Comparison of ENCODE assay signal across 9 cellular contexts in genomic region chr19:18438331-18439024, GRCh38. TPM values are rescaled to one million over a fixed set of nuclear protein-coding genes. Genes with fewer than 3 reads are reported as not detected.
DNase-seq lines count a peak whose midpoint lies in the region; ATAC-seq, FAIRE-seq and TF ChIP-seq lines count a peak whose summit lies in the region.
"Had no signal": no experiment of that assay in that cellular context is flagged by ENCODE, and none has a peak within 500 bp of the region (broad histone marks: within the 10 kb centered on the region; RNA-seq: fewer than 3 reads in every experiment).

No MANE protein-coding gene starts in this region.

- H3K4me1 ChIP-seq in SJCRH30 (peaks cover 31% of the 10 kb centered on the region), trophoblast cell (ENCODE audit: control insufficient read depth in 1 of 2, insufficient read depth in 2 of 2, low read length in 2 of 2) (peaks cover 33 to 55% of the 10 kb centered on the region in 2 experiments)

- peaks cover 14% of the 10 kb centered on the region for H3K79me2 ChIP-seq in trophoblast cell (ENCODE audit: control insufficient read depth, insufficient read depth, low read length, poor library complexity)

- intact Hi-C loops in Calu3 (cut with micrococcal nuclease; ENCODE audit: unreplicated experiment): no loop called here

- peak overlapping the region; percentile 33 for H3K27ac Mint-ChIP-seq in Calu3 (ENCODE audit: unreplicated experiment)

- no peaks in the 10 kb centered on the region for H3K9me3 ChIP-seq in SJCRH30 (replicated peaks)
- peaks cover 2% of the 10 kb centered on the region for H3K9me3 ChIP-seq in trophoblast cell (ENCODE audit: insufficient read depth, low read depth, low read length)

- peak overlapping the region; percentile 84 for H3K14ac ChIP-seq in trophoblast cell (ENCODE audit: low read length)

- H3K4me3 Mint-ChIP-seq in Calu3 (ENCODE audit: low read depth, unreplicated experiment): peak overlapping the region; percentile 72

- peak overlapping the region; percentile 96 for H4K8ac ChIP-seq in trophoblast cell (ENCODE audit: low read depth, low read length)

- peaks cover 25% of the 10 kb centered on the region for H3K4me1 Mint-ChIP-seq in Calu3 (ENCODE audit: low read depth, unreplicated experiment)

- H3K4me3 ChIP-seq in SJCRH30 (peak overlapping the region; percentile 45), fibroblast of villous mesenchyme (ENCODE audit: low read depth, low read length) (peak overlapping the region; percentile 81), trophoblast cell (ENCODE audit: low read depth, low read length) (peak overlapping the region; percentile 58)

- WGBS in trophoblast cell (ENCODE audit: extremely low coverage, insufficient coverage, insufficient read length): no CpG with 5 or more reads among the region's 24 CpGs

- TF ChIP-seq CTCF in Calu3 (IDR thresholded peaks at IDR 0.05; ENCODE audit: unreplicated experiment): no peak
- no peak for TF ChIP-seq CTCF in fibroblast of villous mesenchyme (IDR thresholded peaks at IDR 0.05; ENCODE audit: insufficient read depth, low read depth, low read length)

- H3K36me3 ChIP-seq in SJCRH30 (no peaks in the 10 kb centered on the region), trophoblast cell (ENCODE audit: control insufficient read depth in 1 of 2, insufficient read depth in 2 of 2, low read length in 2 of 2) (peaks cover 25 to 26% of the 10 kb centered on the region in 2 experiments)

- no peak for TF ChIP-seq POLR2A in GM12892 (IDR thresholded peaks at IDR 0.05; ENCODE audit: low read depth, low read length)

- peak overlapping the region; percentile 87 for H3K4ac ChIP-seq in trophoblast cell (ENCODE audit: low read depth, low read length)

- H3K36me3 Mint-ChIP-seq in Calu3 (ENCODE audit: insufficient read depth, unreplicated experiment): peaks cover 61% of the 10 kb centered on the region

- peak overlapping the region; percentile 98 for H2BK120ac ChIP-seq in trophoblast cell (ENCODE audit: insufficient read depth, low read length, poor library complexity)

- no peak for FAIRE-seq in GM12892 (lab: Jason Lieb, UNC)

- H4K91ac ChIP-seq in trophoblast cell (ENCODE audit: low read depth, low read length): peak overlapping the region; percentile 99

- peak overlapping the region; percentile 98 for H3K18ac ChIP-seq in trophoblast cell (ENCODE audit: low read length)

- H3K9ac ChIP-seq in trophoblast cell (ENCODE audit: low read length): peak overlapping the region; percentile 26

- CTCF ChIA-PET in Calu3 (lab: Charles Lee): no interaction called here

- peaks cover 2% of the 10 kb centered on the region for H3K9me3 Mint-ChIP-seq in Calu3 (ENCODE audit: low read depth, unreplicated experiment)

- peak overlapping the region; percentile 97 for H2AK5ac ChIP-seq in trophoblast cell (ENCODE audit: low read length)

- H3K23ac ChIP-seq in trophoblast cell (ENCODE audit: low read length): no peak overlapping the region

- H2BK12ac ChIP-seq in trophoblast cell (ENCODE audit: low read length): peak overlapping the region; percentile 63

- H3K27ac ChIP-seq in SJCRH30 (no peak overlapping the region), trophoblast cell (ENCODE audit: low read depth, low read length) (peak overlapping the region; percentile 97)

- H3K27me3 ChIP-seq in SJCRH30 (no peaks in the 10 kb centered on the region), trophoblast cell (ENCODE audit: insufficient read depth, low read length) (no peaks in the 10 kb centered on the region)

- BruUV-seq in Calu3 (replicated peaks; lab: Mats Ljungman, UMichigan): no TSS peak

- ATAC-seq in GM18868 (IDR thresholded peaks at IDR 0.05; ENCODE audit: unreplicated experiment) (no peak), GM19395 (IDR thresholded peaks at IDR 0.05; ENCODE audit: unreplicated experiment) (no peak), HG02571 (IDR thresholded peaks at IDR 0.05; ENCODE audit: unreplicated experiment) (no peak)

- H2BK5ac ChIP-seq in trophoblast cell (ENCODE audit: low read depth, low read length, poor library complexity): peak overlapping the region; percentile 96

- H3K79me1 ChIP-seq in trophoblast cell (ENCODE audit: low read length): peaks cover 32% of the 10 kb centered on the region

- H3K4me2 ChIP-seq in trophoblast cell (ENCODE audit: low read length): peak overlapping the region; percentile 59

- DNase-seq in Calu3: peak; percentile 40
- DNase-seq in SJCRH30: peak; percentile 54
- peak; percentile 94 for DNase-seq in fibroblast of villous mesenchyme (ENCODE audit: low read depth)
- DNase-seq in trophoblast cell: peak; percentile 53 to 54
- no peak for DNase-seq in GM12892 (ENCODE audit: insufficient read length)
- DNase-seq: NCI-H1436 treated with DMSO at 0.1 percent for 48 hours had no signal

- no peaks in the 10 kb centered on the region for H3K27me3 Mint-ChIP-seq in Calu3 (ENCODE audit: unreplicated experiment)

- peak overlapping the region; percentile 85 for H2AFZ ChIP-seq in trophoblast cell (ENCODE audit: insufficient read depth, low read length, poor library complexity)

- H4K12ac ChIP-seq in trophoblast cell (ENCODE audit: low read depth, low read length): peak overlapping the region; percentile 49

RNA-seq across cellular contexts. Expression of gene ISYNA1, which starts 0.5 kb away (rescaled TPM):
- 94.9 and 114 TPM in 2 replicates for total RNA-seq in Calu3 (2022)
- 7.4 and 7.5 TPM in 2 replicates for total RNA-seq in SJCRH30 (2014; rRNA removed; shearing (Covaris generic))
- 25.4 and 48.4 TPM in 2 replicates for total RNA-seq in fibroblast of villous mesenchyme
- 476 and 488 TPM in 2 replicates for polyA plus RNA-seq in trophoblast cell (2013)
- 9.3 TPM for polyA plus RNA-seq in GM12892 (2012; ENCODE audit: missing spikeins)

RNA-seq across cellular contexts. Expression of gene SSBP4, which starts 19.3 kb away (rescaled TPM):
- total RNA-seq in Calu3 (2022): 38.8 and 51.5 TPM in 2 replicates
- total RNA-seq in SJCRH30 (2014; rRNA removed; shearing (Covaris generic)): 63.0 and 73.0 TPM in 2 replicates
- total RNA-seq in fibroblast of villous mesenchyme: 56.1 and 73.4 TPM in 2 replicates
- 51.1 and 52.0 TPM in 2 replicates for polyA plus RNA-seq in trophoblast cell (2013)
- 24.2 TPM for polyA plus RNA-seq in GM12892 (2012; ENCODE audit: missing spikeins)

RNA-seq across cellular contexts. Expression of gene LRRC25, which starts 41.1 kb away (rescaled TPM):
- total RNA-seq in Calu3 (2022) (not detected in 2 replicates), fibroblast of villous mesenchyme (under 0.01 TPM in 1 of 2 replicates, not detected in the other)
- total RNA-seq in SJCRH30 (2014; rRNA removed; shearing (Covaris generic)): not detected in 2 replicates
- polyA plus RNA-seq in trophoblast cell (2013): not detected in 2 replicates
- polyA plus RNA-seq in GM12892 (2012; ENCODE audit: missing spikeins): 1.1 TPM

RNA-seq across cellular contexts. Expression of gene GDF15, which starts 52.5 kb away (rescaled TPM):
- total RNA-seq in Calu3 (2022) (56.6 and 80.3 TPM in 2 replicates), fibroblast of villous mesenchyme (28.9 and 49.9 TPM in 2 replicates)
- total RNA-seq in SJCRH30 (2014; rRNA removed; shearing (Covaris generic)): 17.5 and 27.1 TPM in 2 replicates
- polyA plus RNA-seq in trophoblast cell (2013): 182 and 198 TPM in 2 replicates
- 1.6 TPM for polyA plus RNA-seq in GM12892 (2012; ENCODE audit: missing spikeins)
